In the genomic region with DNA sequence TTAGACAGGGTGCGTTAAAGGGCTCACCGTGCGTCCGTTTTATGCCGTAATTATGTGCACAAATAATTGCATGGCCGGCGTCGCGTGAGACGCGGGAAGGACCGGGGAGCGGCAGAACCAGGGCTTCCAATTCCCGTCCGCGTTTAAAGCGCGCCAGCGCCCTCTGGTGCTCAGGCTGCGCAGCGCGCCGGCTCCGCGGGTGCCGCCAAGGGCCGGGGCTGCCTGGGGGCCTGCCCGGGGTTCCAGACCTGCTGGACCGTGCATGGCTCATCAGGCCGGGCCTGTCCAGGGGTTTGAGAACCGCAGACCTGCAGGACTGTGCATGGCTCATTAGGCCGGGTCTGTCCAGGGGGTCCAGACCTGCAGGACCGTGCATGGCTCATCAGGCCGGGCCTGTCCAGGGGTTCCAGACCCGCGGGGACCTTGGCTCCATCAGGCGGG, we compare ENCODE assay signal across 8 cellular contexts.
DNase-seq lines count a peak whose midpoint lies in the region; ATAC-seq and TF ChIP-seq lines count a peak whose summit lies in the region.

No MANE protein-coding gene starts in this region.

- ATAC-seq in GM19397 (IDR thresholded peaks at IDR 0.05; ENCODE audit: unreplicated experiment) (peak; percentile 92), T-cell (replicated peaks in 1 of 4) (peak; percentile 88 to 93 (median 90))

- peak overlapping the region; percentile 65 for H3K4me2 ChIP-seq in BLaER1

- H3K9ac ChIP-seq in BLaER1 = peak overlapping the region; percentile 45

- H3K9me3 Mint-ChIP-seq in T-cell = no peaks in the 10 kb centered on the region

- H3K36me3 Mint-ChIP-seq in T-cell = no peaks in the 10 kb centered on the region

- intact Hi-C loops in adrenal gland (cut with DNase I) (loop anchor here (1.0 to 10.0 kb wide), 3 partner anchors 270 to 514 kb away; no protein-coding TSS in a partner anchor), sigmoid colon (cut with DNase I) (loop anchor here (1.0 to 10.0 kb wide), 4 partner anchors 260 to 730 kb away; a partner anchor contains a TSS)

- CTCF ChIA-PET in T-cell (lab: Charles Lee) = no interaction called here

- H3K36me3 ChIP-seq in BLaER1 (no peaks in the 10 kb centered on the region), adrenal gland (replicated peaks in 1 of 2) (no peaks in the 10 kb centered on the region), right atrium auricular region (no peaks in the 10 kb centered on the region), sigmoid colon (no peaks in the 10 kb centered on the region)

- peaks cover 10 to 26% (median 16%) of the 10 kb centered on the region in 3 donors for H3K4me1 Mint-ChIP-seq in T-cell

- H3K27me3 ChIP-seq in BLaER1 = no peaks in the 10 kb centered on the region
- H3K27me3 ChIP-seq in adrenal gland = no peaks in the 10 kb centered on the region
- no peaks in the 10 kb centered on the region for H3K27me3 ChIP-seq in right atrium auricular region
- H3K27me3 ChIP-seq in sigmoid colon = no peaks in the 10 kb centered on the region

- DNase-seq in KG1 (lab: John Stamatoyannopoulos, UW) = peak; percentile 53
- peak; percentile 42 to 89 (median 69) for DNase-seq in T-cell
- peak; percentile 39 to 70 (median 61) for DNase-seq in adrenal gland
- peak; percentile 66 for DNase-seq in right atrium auricular region (ENCODE audit: low spot score)
- DNase-seq in sigmoid colon = peak; percentile 85
- no peak for DNase-seq in HCEC 1CT

- no peak overlapping the region for H3K27ac ChIP-seq in BLaER1
- H3K27ac ChIP-seq in adrenal gland = no peak overlapping the region
- H3K27ac ChIP-seq in right atrium auricular region = no peak overlapping the region
- no peak overlapping the region for H3K27ac ChIP-seq in sigmoid colon

- peak overlapping the region; percentile 54 for H3K4me3 ChIP-seq in BLaER1
- peak overlapping the region in 1 of 4 donors; percentile 40 for H3K4me3 ChIP-seq in adrenal gland
- peak overlapping the region; percentile 15 to 25 for H3K4me3 ChIP-seq in right atrium auricular region
- peak overlapping the region in 2 of 4 donors; percentile 21 to 29 for H3K4me3 ChIP-seq in sigmoid colon

- H3K4me1 ChIP-seq in BLaER1 = peaks cover 7% of the 10 kb centered on the region
- no peaks in the 10 kb centered on the region for H3K4me1 ChIP-seq in adrenal gland (replicated peaks in 1 of 2)
- H3K4me1 ChIP-seq in right atrium auricular region = no peaks in the 10 kb centered on the region
- H3K4me1 ChIP-seq in sigmoid colon = peaks cover 0 to 17% (median 6%) of the 10 kb centered on the region in 4 donors

- no peak for TF ChIP-seq EP300 in sigmoid colon (IDR thresholded peaks at IDR 0.05)

- 16 to 44% (median 21%) methylated on average over 11 to 37 of the region's 37 CpGs for WGBS in adrenal gland, 4 donors
- 14 to 16% methylated on average over 37 of the region's 37 CpGs for WGBS in sigmoid colon, 2 donors

- peak overlapping the region; percentile 87 to 95 for H3K27ac Mint-ChIP-seq in T-cell

- POLR2A ChIA-PET in T-cell (lab: Charles Lee) = no interaction called here

- peak overlapping the region; percentile 79 to 85 (median 85) for H3K4me3 Mint-ChIP-seq in T-cell

- TF ChIP-seq POLR2A in adrenal gland (IDR thresholded peaks at IDR 0.05) (no peak), sigmoid colon (IDR thresholded peaks at IDR 0.05) (no peak)

- no peaks in the 10 kb centered on the region for H4K20me1 ChIP-seq in BLaER1

- H3K9me3 ChIP-seq in BLaER1 (no peaks in the 10 kb centered on the region), adrenal gland (replicated peaks in 1 of 3) (no peaks in the 10 kb centered on the region), right atrium auricular region (no peaks in the 10 kb centered on the region), sigmoid colon (no peaks in the 10 kb centered on the region)

- TF ChIP-seq CTCF in adrenal gland (IDR thresholded peaks at IDR 0.05) = peak; percentile 62 to 90 (median 78)
- TF ChIP-seq CTCF in right atrium auricular region (IDR thresholded peaks at IDR 0.05) = peak; percentile 87 to 98
- peak; percentile 72 to 97 (median 89) for TF ChIP-seq CTCF in sigmoid colon (IDR thresholded peaks at IDR 0.05)

- peaks cover 0 to 2% of the 10 kb centered on the region in 2 donors for H3K27me3 Mint-ChIP-seq in T-cell
